Comparison of ENCODE assay signal across 9 cellular contexts in the genomic region with DNA sequence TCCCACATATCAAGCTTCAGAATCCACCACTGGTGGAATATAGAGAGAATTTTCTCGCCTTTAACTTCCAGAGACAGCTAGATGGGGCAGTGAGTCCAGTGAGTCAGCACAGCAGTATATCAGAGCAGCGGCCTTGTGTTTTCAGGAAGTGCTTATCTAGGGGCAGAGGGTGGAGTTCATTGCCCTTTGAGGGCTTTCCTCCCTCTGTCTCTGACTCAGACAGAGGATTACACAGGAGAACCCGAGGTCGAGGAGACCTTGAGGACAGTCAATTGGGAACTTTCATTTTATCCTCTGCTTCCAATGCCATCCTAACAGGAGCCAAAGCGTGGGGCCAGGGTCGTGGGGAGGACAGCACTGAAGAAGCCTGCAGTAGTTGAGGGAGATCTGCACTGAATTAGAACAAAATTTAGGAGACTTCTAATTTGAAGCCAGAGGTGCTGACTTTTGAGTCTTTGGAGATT.
DNase-seq lines count a peak whose midpoint lies in the region; ATAC-seq, FAIRE-seq and TF ChIP-seq lines count a peak whose summit lies in the region.
"Had no signal": no experiment of that assay in that cellular context is flagged by ENCODE, and none has a peak within 500 bp of the region (broad histone marks: within the 10 kb centered on the region; RNA-seq: fewer than 3 reads in every experiment).

No MANE protein-coding gene starts in this region.

- H3K4me1 Mint-ChIP-seq in effector memory CD8-positive, alpha-beta T cell (ENCODE audit: low read depth in 2 of 2): peaks cover 14 to 16% of the 10 kb centered on the region in 2 donors

- H3K27ac Mint-ChIP-seq in effector memory CD8-positive, alpha-beta T cell: peak overlapping the region; percentile 78 to 88

- H3K4me3 Mint-ChIP-seq in effector memory CD8-positive, alpha-beta T cell: peak overlapping the region; percentile 59 to 71

- ATAC-seq in HG02943 (IDR thresholded peaks at IDR 0.05; ENCODE audit: low read depth, unreplicated experiment) (peak; percentile 65), HG03342 (IDR thresholded peaks at IDR 0.05; ENCODE audit: unreplicated experiment) (no peak)
- peak; percentile 81 for ATAC-seq in effector memory CD8-positive, alpha-beta T cell (replicated peaks)

- no peaks in the 10 kb centered on the region for H3K36me3 Mint-ChIP-seq in effector memory CD8-positive, alpha-beta T cell (ENCODE audit: insufficient read depth)

- FAIRE-seq in GM12891 (lab: Jason Lieb, UNC): peak; percentile 77
- FAIRE-seq: keratinocyte had no signal

- in situ Hi-C loops in SK-MEL-5 (cut with HindIII; ENCODE audit: low pct_unique_long_range_greater_than_20kb, low sequenced_read_pairs) (no loop called here), G401 (cut with HindIII; ENCODE audit: low sequenced_read_pairs) (no loop called here)

- peaks cover 0 to under 1% of the 10 kb centered on the region in 2 donors for H3K27me3 Mint-ChIP-seq in effector memory CD8-positive, alpha-beta T cell

- no peak for DNase-seq in GM12891 (ENCODE audit: insufficient read length, low spot score)
- peak; percentile 50 for DNase-seq in SK-MEL-5 (ENCODE audit: low read depth, low spot score)
- DNase-seq in effector memory CD8-positive, alpha-beta T cell: peak in 1 of 3 experiments; percentile 7
- peak; percentile 1 for DNase-seq in pulmonary artery endothelial cell (ENCODE audit: low read depth, low spot score)
- DNase-seq in SK-N-DZ (ENCODE audit: low spot score): no peak
- no peak for DNase-seq in G401 (ENCODE audit: low spot score)

- peaks cover 0 to 1% of the 10 kb centered on the region in 2 donors for H3K9me3 Mint-ChIP-seq in effector memory CD8-positive, alpha-beta T cell

- no peak for TF ChIP-seq POLR2A in GM12891 (IDR thresholded peaks at IDR 0.05; ENCODE audit: low read depth, low read length)

TF ChIP-seq in GM12891, 5 proteins besides CTCF, POLR2A, EP300 and RAD21:
- TF ChIP-seq POU2F2 (IDR thresholded peaks at IDR 0.05; ENCODE audit: low read depth, low read length) (no peak), SPI1 (IDR thresholded peaks at IDR 0.05; ENCODE audit: low read depth, low read length) (peak; percentile 78), PAX5 (IDR thresholded peaks at IDR 0.05; ENCODE audit: insufficient read depth, low read length, severe bottlenecking) (no peak), TAF1 (IDR thresholded peaks at IDR 0.05; ENCODE audit: low read depth, low read length) (no peak)

Comparison
In these comparisons a context has a peak if more than half of its experiments do, and no peak if none do; other contexts are left out.
1. DNase-seq: peak in SK-MEL-5 (single experiment) and pulmonary artery endothelial cell (single experiment); none in GM12891 (single experiment), SK-N-DZ (single experiment) and G401 (single experiment).